In the genomic region with DNA sequence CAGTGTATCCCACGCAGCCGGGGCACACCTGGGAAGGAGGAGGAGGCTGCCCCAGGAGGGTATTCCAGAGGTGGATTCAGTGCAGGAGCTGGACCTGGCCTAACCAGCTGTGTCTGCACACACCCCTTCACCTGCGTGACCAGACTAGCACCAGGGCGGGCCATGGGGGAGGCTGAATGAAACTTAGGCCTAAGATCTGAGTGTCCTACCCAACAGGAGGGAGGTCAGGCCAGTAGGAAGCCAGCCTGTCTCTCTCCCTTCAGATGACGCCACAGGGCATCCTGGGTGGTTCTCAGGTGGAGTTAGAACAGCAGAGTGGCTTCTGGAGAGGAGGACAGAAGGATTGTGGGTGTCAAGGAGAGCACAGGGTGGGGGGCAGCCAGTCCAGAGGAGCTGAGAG, we compare ENCODE assay signal across 32 cellular contexts. TPM values are rescaled to one million over a fixed set of nuclear protein-coding genes. Genes with fewer than 3 reads are reported as not detected.
A peak's percentile ranks its signal among the peaks of the same experiment; 100 is the strongest.
DNase-seq lines count a peak whose midpoint lies in the region; FAIRE-seq and TF ChIP-seq lines count a peak whose summit lies in the region.
"Had no signal": no experiment of that assay in that cellular context is flagged by ENCODE, and none has a peak within 500 bp of the region (broad histone marks: within the 10 kb centered on the region; RNA-seq: fewer than 3 reads in every experiment).

No MANE protein-coding gene starts in this region.

- H3K27ac ChIP-seq in C4-2B (peak overlapping the region; percentile 44; the same call in 1 of the 2 replicates), mammary epithelial cell (ENCODE audit: insufficient read depth, low read depth, low read length) (no peak overlapping the region), kidney (ENCODE audit: low read depth in 2 of 2, low read length in 2 of 2) (peak overlapping the region; percentile 22 to 57), prostate gland (peak overlapping the region; percentile 43 to 63)
- H3K27ac ChIP-seq: Peyer's patch had no signal

- H3K4me1 ChIP-seq in mammary epithelial cell (ENCODE audit: insufficient read depth, low read length) (peaks cover 45% of the 10 kb centered on the region), kidney (ENCODE audit: control insufficient read depth in 1 of 2, insufficient read depth in 1 of 2, low read depth in 1 of 2, low read length in 2 of 2) (peaks cover 13 to 18% of the 10 kb centered on the region in 2 donors), prostate gland (replicated peaks) (peaks cover 4% of the 10 kb centered on the region), BE2C (peaks cover 32% of the 10 kb centered on the region), HAP-1 (peaks cover 8% of the 10 kb centered on the region; the same call in 1 of the 2 replicates)

- H3K9me3 Mint-ChIP-seq in activated T-cell treated with anti-CD3 and anti-CD28 coated beads, Interleukin-2, amount 50 U/mL, for 24 hours, result no peaks in the 10 kb centered on the region
- H3K9me3 Mint-ChIP-seq: activated CD8-positive, alpha-beta T cell treated with anti-CD3 and anti-CD28 coated beads for 36 hours; activated naive CD4-positive, alpha-beta T cell treated with anti-CD3 and anti-CD28 coated beads, Interleukin-2, amount 50 U/mL, for 24 hours; IgD-negative memory B cell; natural killer cell treated with Interleukin-12 subunit alpha and Interleukin-12 subunit beta and Interleukin-15 and Interleukin-18, amount 100 ng/mL, for 72 hours; T-helper 2 cell treated with Interferon-gamma antibody and Interleukin-4, amounts not matched to agents 5 μg/mL and 100 μg/mL, for 36 hours had no signal

- in situ Hi-C loops in mammary epithelial cell (cut with MboI; ENCODE audit: low sequenced_read_pairs in 2 of 2), result no loop called here
- in situ Hi-C loops in HAP-1 (cut with MboI; ENCODE audit: low sequenced_read_pairs), result no loop called here

- intact Hi-C loops in mammary epithelial cell (cut with micrococcal nuclease), result loop anchor here (2.0 kb wide), 1 partner anchor 63 kb away; a partner anchor contains a TSS
- intact Hi-C loops in kidney (cut with DNase I), result no loop called here
- intact Hi-C loops in prostate gland (cut with DNase I), result no loop called here

- H3K4me3 Mint-ChIP-seq in activated T-cell treated with anti-CD3 and anti-CD28 coated beads, Interleukin-2, amount 50 U/mL, for 24 hours, result no peak overlapping the region
- H3K4me3 Mint-ChIP-seq: activated CD4-positive, alpha-beta T cell treated with anti-CD3 and anti-CD28 coated beads for 36 hours; activated CD8-positive, alpha-beta T cell treated with anti-CD3 and anti-CD28 coated beads for 36 hours; activated naive CD4-positive, alpha-beta T cell treated with anti-CD3 and anti-CD28 coated beads, Interleukin-2, amount 50 U/mL, for 24 hours; IgD-negative memory B cell; natural killer cell treated with Interleukin-12 subunit alpha and Interleukin-12 subunit beta and Interleukin-15 and Interleukin-18, amount 100 ng/mL, for 72 hours; T-helper 2 cell treated with Interferon-gamma antibody and Interleukin-4, amounts not matched to agents 5 μg/mL and 100 μg/mL, for 36 hours had no signal

- no peak overlapping the region for H3K27ac Mint-ChIP-seq in activated T-cell treated with anti-CD3 and anti-CD28 coated beads, Interleukin-2, amount 50 U/mL, for 24 hours
- H3K27ac Mint-ChIP-seq: activated CD4-positive, alpha-beta T cell treated with anti-CD3 and anti-CD28 coated beads for 36 hours; activated CD8-positive, alpha-beta T cell treated with anti-CD3 and anti-CD28 coated beads for 36 hours; activated naive CD4-positive, alpha-beta T cell treated with anti-CD3 and anti-CD28 coated beads, Interleukin-2, amount 50 U/mL, for 24 hours; CD4-positive, CD25-positive, alpha-beta regulatory T cell; IgD-negative memory B cell; natural killer cell treated with Interleukin-12 subunit alpha and Interleukin-12 subunit beta and Interleukin-15 and Interleukin-18, amount 100 ng/mL, for 72 hours; T-helper 2 cell treated with Interferon-gamma antibody and Interleukin-4, amounts not matched to agents 5 μg/mL and 100 μg/mL, for 36 hours had no signal

- BruUV-seq in mammary epithelial cell (replicated peaks; lab: Mats Ljungman, UMichigan), result no TSS peak

- H3K9me3 ChIP-seq in mammary epithelial cell (replicated peaks; ENCODE audit: insufficient read depth, low read length), result no peaks in the 10 kb centered on the region
- no peaks in the 10 kb centered on the region for H3K9me3 ChIP-seq in kidney (ENCODE audit: control insufficient read depth in 1 of 2, low read length in 2 of 2)
- H3K9me3 ChIP-seq in prostate gland, result no peaks in the 10 kb centered on the region
- H3K9me3 ChIP-seq in BE2C, result no peaks in the 10 kb centered on the region
- no peaks in the 10 kb centered on the region for H3K9me3 ChIP-seq in HAP-1
- H3K9me3 ChIP-seq: mucosa of descending colon, Peyer's patch, stomach, tibial artery had no signal

- FAIRE-seq in kidney (lab: Jason Lieb, UNC), result no peak
- FAIRE-seq: G401.6 had no signal

- no peaks in the 10 kb centered on the region for H3K36me3 Mint-ChIP-seq in activated T-cell treated with anti-CD3 and anti-CD28 coated beads, Interleukin-2, amount 50 U/mL, for 24 hours (ENCODE audit: low read depth)
- H3K36me3 Mint-ChIP-seq: activated naive CD4-positive, alpha-beta T cell treated with anti-CD3 and anti-CD28 coated beads, Interleukin-2, amount 50 U/mL, for 24 hours; CD4-positive, CD25-positive, alpha-beta regulatory T cell; IgD-negative memory B cell; natural killer cell treated with Interleukin-12 subunit alpha and Interleukin-12 subunit beta and Interleukin-15 and Interleukin-18, amount 100 ng/mL, for 72 hours had no signal

- H3K4me3 ChIP-seq in mammary epithelial cell (replicated peaks in 1 of 3; ENCODE audit: insufficient read depth in 1 of 3, low read depth in 2 of 3, low read length in 3 of 3) (no peak overlapping the region), kidney (ENCODE audit: low read length in 2 of 2) (no peak overlapping the region), prostate gland (no peak overlapping the region), BE2C (ENCODE audit: low read depth, low read length) (no peak overlapping the region), HAP-1 (no peak overlapping the region)
- H3K4me3 ChIP-seq: mucosa of descending colon, Peyer's patch, stomach, tibial artery had no signal

- WGBS in mammary epithelial cell (ENCODE audit: low coverage, missing lambda C conversion rate), result 15% methylated on average over 5 of the region's 5 CpGs
- WGBS in prostate gland, result 41% methylated on average over 4 of the region's 5 CpGs

- no peaks in the 10 kb centered on the region for H3K27me3 ChIP-seq in mammary epithelial cell (ENCODE audit: insufficient read depth, low read length)
- no peaks in the 10 kb centered on the region for H3K27me3 ChIP-seq in prostate gland (replicated peaks; ENCODE audit: insufficient read depth)
- H3K27me3 ChIP-seq in BE2C, result no peaks in the 10 kb centered on the region
- peaks cover 3% of the 10 kb centered on the region; the same call in 1 of the 2 replicates for H3K27me3 ChIP-seq in HAP-1 (ENCODE audit: low read depth)
- H3K27me3 ChIP-seq: Peyer's patch, tibial artery had no signal

- TF ChIP-seq CTCF in C4-2B (conservative IDR thresholded peaks at IDR 0.05) (no peak), mammary epithelial cell (conservative IDR thresholded peaks at IDR 0.05 in 1 of 2, IDR thresholded peaks at IDR 0.05 in 1 of 2; ENCODE audit: extremely low read depth in 1 of 2, insufficient read depth in 1 of 2, low read depth in 1 of 2, low read length in 2 of 2) (no peak), kidney (IDR thresholded peaks at IDR 0.05; ENCODE audit: borderline replicate concordance, extremely low read depth, insufficient read depth) (no peak), prostate gland (IDR thresholded peaks at IDR 0.05) (no peak), BE2C (IDR thresholded peaks at IDR 0.05; ENCODE audit: low read depth, low read length) (no peak)

- TF ChIP-seq POLR2A in prostate gland (IDR thresholded peaks at IDR 0.05), result no peak

- peak overlapping the region; percentile 52 for H3K4me2 ChIP-seq in mammary epithelial cell (ENCODE audit: insufficient read depth, low read depth, low read length)

- dilution Hi-C loops in mammary epithelial cell (cut with HindIII; ENCODE audit: low sequenced_read_pairs), result loop anchor here (5.0 kb wide), 2 partner anchors 41 to 96 kb away; a partner anchor contains a TSS

- H3K9ac ChIP-seq in mammary epithelial cell (ENCODE audit: insufficient read depth, low read length), result no peak overlapping the region
- no peak overlapping the region for H3K9ac ChIP-seq in kidney (ENCODE audit: low read length in 2 of 2)

- H4K20me1 ChIP-seq in mammary epithelial cell (ENCODE audit: insufficient read depth, low read length), result no peaks in the 10 kb centered on the region

- CTCF ChIA-PET in mammary epithelial cell (lab: Charles Lee; ENCODE audit: low non-redundant PET), result interaction anchor here (0.7 kb wide), 1 partner anchor 148 kb away, joined by 3 read pairs; no protein-coding TSS in a partner anchor

- H3K36me3 ChIP-seq in mammary epithelial cell (ENCODE audit: insufficient read depth, low read length) (no peaks in the 10 kb centered on the region), kidney (ENCODE audit: control insufficient read depth in 1 of 2, insufficient read depth in 2 of 2, low read length in 2 of 2) (no peaks in the 10 kb centered on the region), prostate gland (no peaks in the 10 kb centered on the region), BE2C (no peaks in the 10 kb centered on the region), HAP-1 (replicated peaks) (no peaks in the 10 kb centered on the region)
- H3K36me3 ChIP-seq: Peyer's patch, stomach, tibial artery had no signal

- peaks cover 9% of the 10 kb centered on the region for H3K4me1 Mint-ChIP-seq in activated T-cell treated with anti-CD3 and anti-CD28 coated beads, Interleukin-2, amount 50 U/mL, for 24 hours (ENCODE audit: low read depth)

- H2AFZ ChIP-seq in mammary epithelial cell (ENCODE audit: low read depth, low read length), result peak overlapping the region; percentile 81

- H3K27me3 Mint-ChIP-seq in activated T-cell treated with anti-CD3 and anti-CD28 coated beads, Interleukin-2, amount 50 U/mL, for 24 hours, result peaks cover 31% of the 10 kb centered on the region

- peaks cover 18% of the 10 kb centered on the region for H3K79me2 ChIP-seq in mammary epithelial cell (ENCODE audit: insufficient read depth, low read length)

- DNase-seq in mammary epithelial cell (peak; percentile 67), kidney (no peak), prostate gland (ENCODE audit: low spot score) (no peak), globus pallidus (ENCODE audit: low spot score) (no peak), BE2C (no peak), HAP-1 (ENCODE audit: low spot score in 2 of 2) (no peak)
- no peak for DNase-seq in activated T-cell treated with anti-CD3 and anti-CD28 coated beads, Interleukin-2, amount 50 U/mL, for 24 hours
- DNase-seq: 8988T; activated CD4-positive, alpha-beta T cell treated with anti-CD3 and anti-CD28 coated beads for 36 hours; activated CD8-positive, alpha-beta memory T cell treated with anti-CD3 and anti-CD28 coated beads, Interleukin-2, amount 50 U/mL, for 48 hours; activated CD8-positive, alpha-beta T cell treated with anti-CD3 and anti-CD28 coated beads for 36 hours; amygdala; Calu3; CD4-positive, CD25-positive, alpha-beta regulatory T cell; DMS79; mucosa of descending colon; NCI-H146; NCI-H748 treated with DMSO at 0.1 percent for 48 hours; Peyer's patch; SIG-M5; stimulated activated CD4-positive, alpha-beta T cell treated with anti-CD3 and anti-CD28 coated beads, Interleukin-4, amount 100 ng/mL, for 1 hour; stomach; tibial artery had no signal

RNA-seq across cellular contexts. Expression of a gene that starts 3.4 kb away (rescaled TPM):
- total RNA-seq in mammary epithelial cell, result 100 to 1,000 TPM; 102 to 129 TPM
- 108 TPM for polyA plus RNA-seq in mammary epithelial cell
- 76.2 TPM for polyA minus RNA-seq in mammary epithelial cell
- total RNA-seq in kidney, result 39.9 TPM
- polyA plus RNA-seq in kidney (ENCODE audit: insufficient read depth, low read depth, low replicate concordance), result 36.7 TPM
- 10 to 100 TPM; 43.3 to 71.8 TPM for total RNA-seq in prostate gland
- 43.3 TPM for polyA plus RNA-seq in BE2C (2012; ENCODE audit: insufficient read depth, insufficient read length, low read depth)
- polyA plus RNA-seq: CD4-positive, CD25-positive, alpha-beta regulatory T cell; IgD-negative memory B cell had no signal

RNA-seq across cellular contexts. Expression of a gene that starts 39.7 kb away (rescaled TPM):
- 1 to 10 TPM in 1 of 2 donors, under 1 TPM in 1; 0.17 to 1.8 TPM for total RNA-seq in mammary epithelial cell
- 0.05 TPM for polyA plus RNA-seq in mammary epithelial cell
- not detected for polyA minus RNA-seq in mammary epithelial cell
- not detected for total RNA-seq in kidney
- not detected for polyA plus RNA-seq in kidney (ENCODE audit: insufficient read depth, low read depth, low replicate concordance)
- not detected for total RNA-seq in prostate gland
- polyA plus RNA-seq in BE2C (2012; ENCODE audit: insufficient read depth, insufficient read length, low read depth), result not detected
- total RNA-seq: Calu3; CD4-positive, CD25-positive, alpha-beta regulatory T cell; mucosa of descending colon; natural killer cell treated with Interleukin-12 subunit alpha and Interleukin-12 subunit beta and Interleukin-15 and Interleukin-18, amount 100 ng/mL, for 72 hours; Peyer's patch; posterior vena cava; sciatic nerve; stomach had no signal
- polyA plus RNA-seq: CD4-positive, CD25-positive, alpha-beta regulatory T cell; IgD-negative memory B cell; liver; stomach had no signal

RNA-seq across cellular contexts. Expression of a gene that starts 53.3 kb away (rescaled TPM):
- total RNA-seq in mammary epithelial cell (under 1 TPM in 1 of 2 donors, not detected in 1; 0.67 TPM), kidney (1.6 TPM), prostate gland (1 to 10 TPM in 1 of 2 donors, under 1 TPM in 1; 0.41 to 4.0 TPM)
- polyA plus RNA-seq in mammary epithelial cell (0.06 TPM), kidney (ENCODE audit: insufficient read depth, low read depth, low replicate concordance) (4.2 TPM)
- polyA minus RNA-seq in mammary epithelial cell, result not detected
- polyA plus RNA-seq in BE2C (2012; ENCODE audit: insufficient read depth, insufficient read length, low read depth), result 0.43 TPM
- total RNA-seq: Calu3; CD4-positive, CD25-positive, alpha-beta regulatory T cell; natural killer cell treated with Interleukin-12 subunit alpha and Interleukin-12 subunit beta and Interleukin-15 and Interleukin-18, amount 100 ng/mL, for 72 hours had no signal
- polyA plus RNA-seq: CD4-positive, CD25-positive, alpha-beta regulatory T cell; IgD-negative memory B cell had no signal
